In genomic region chr7:975702-976473, GRCh38 we compare ENCODE assay signal across 1 cellular context.
TF ChIP-seq lines count a peak whose summit lies in the region.

No MANE protein-coding gene starts in this region.

TF ChIP-seq in K562, 482 proteins besides CTCF, POLR2A, EP300 and RAD21:
- TF ChIP-seq HMGN3 (IDR thresholded peaks at IDR 0.05; ENCODE audit: borderline replicate concordance, extremely low read depth, insufficient read length, low read depth, low read length) = peak; percentile 7
- TF ChIP-seq NEUROD1 (IDR thresholded peaks at IDR 0.05; ENCODE audit: borderline replicate concordance, low read depth, low read length, partially characterized antibody) = peak; percentile 4
- no peak for TF ChIP-seq SRF (CRISPR knock-in tag; IDR thresholded peaks at IDR 0.05)
